ENCODE assay signal across 17 cellular contexts in the genomic region with DNA sequence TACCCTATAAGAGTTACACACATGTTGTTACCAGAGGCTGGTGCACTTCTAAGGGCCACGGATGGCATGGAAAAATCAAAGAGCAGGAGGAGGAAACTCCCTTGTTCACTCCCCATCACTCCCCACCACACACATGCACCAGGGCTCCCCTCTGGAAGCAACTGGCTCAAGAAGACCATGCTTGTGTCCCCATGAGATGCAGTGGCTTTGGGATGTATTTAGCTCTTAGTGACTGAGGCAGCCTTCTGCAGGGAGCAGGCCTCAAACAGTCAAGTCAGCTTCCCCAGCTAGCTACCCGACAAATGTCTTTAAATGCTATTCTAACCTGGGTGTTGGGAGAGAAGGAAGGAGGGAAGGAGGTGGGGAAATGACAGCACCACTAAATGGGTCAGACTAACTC. TPM values are rescaled to one million over a fixed set of nuclear protein-coding genes. Genes with fewer than 3 reads are reported as not detected.
DNase-seq lines count a peak whose midpoint lies in the region; ATAC-seq and TF ChIP-seq lines count a peak whose summit lies in the region.
"Had no signal": no experiment of that assay in that cellular context is flagged by ENCODE, and none has a peak within 500 bp of the region (broad histone marks: within the 10 kb centered on the region; RNA-seq: fewer than 3 reads in every experiment).

No MANE protein-coding gene starts in this region.

- no peaks in the 10 kb centered on the region for H3K27me3 Mint-ChIP-seq in brain
- H3K27me3 Mint-ChIP-seq in HFFc6 (ENCODE audit: insufficient read depth), result peaks cover 38% of the 10 kb centered on the region

- H3K4me3 Mint-ChIP-seq in brain (no peak overlapping the region), HFFc6 (no peak overlapping the region)
- H3K4me3 Mint-ChIP-seq: CD8-positive, alpha-beta memory T cell had no signal

- H3K27me3 ChIP-seq in muscle layer of colon (ENCODE audit: control insufficient read depth in 1 of 2, insufficient read depth in 2 of 2, low read length in 2 of 2) (no peaks in the 10 kb centered on the region), skeletal muscle tissue (ENCODE audit: control insufficient read depth in 3 of 3, insufficient read depth in 3 of 3, low read length in 3 of 3) (peaks cover 0 to 4% (median 0%) of the 10 kb centered on the region in 3 donors)
- H3K27me3 ChIP-seq: BLaER1 treated with 17β-estradiol and CSF1 and Interleukin-3, amounts not matched to agents 10 nM and 100 nM had no signal

- no peak overlapping the region for H3K4me3 ChIP-seq in muscle layer of colon (ENCODE audit: low read depth in 1 of 2, low read length in 2 of 2)
- no peak overlapping the region for H3K4me3 ChIP-seq in skeletal muscle tissue (ENCODE audit: low read length in 3 of 3)
- H3K4me3 ChIP-seq: BLaER1 treated with 17β-estradiol and CSF1 and Interleukin-3, amounts not matched to agents 10 nM and 100 nM; PC-9; SJCRH30 had no signal

- H3K36me3 ChIP-seq in muscle layer of colon (ENCODE audit: insufficient read depth, low read length), result no peaks in the 10 kb centered on the region
- peaks cover 0 to 4% (median 0%) of the 10 kb centered on the region in 3 donors for H3K36me3 ChIP-seq in skeletal muscle tissue (ENCODE audit: control insufficient read depth in 3 of 3, insufficient read depth in 3 of 3, low read length in 3 of 3)
- H3K36me3 ChIP-seq: SJCRH30 had no signal

- no peak for DNase-seq in HFFc6
- DNase-seq: CD8-positive, alpha-beta memory T cell; NCI-H1417 treated with DMSO at 0.1 percent for 48 hours; NCI-H187 treated with DMSO at 0.1 percent for 48 hours; NCI-H2227 treated with DMSO at 0.1 percent for 48 hours; NCI-H510A treated with DMSO at 0.1 percent for 48 hours; PC-9 had no signal

- TF ChIP-seq CTCF in brain (conservative IDR thresholded peaks at IDR 0.05) (no peak), HFFc6 (IDR thresholded peaks at IDR 0.05) (no peak)

- peaks cover 14% of the 10 kb centered on the region for H3K4me1 Mint-ChIP-seq in brain
- H3K4me1 Mint-ChIP-seq in HFFc6 (ENCODE audit: low read depth), result peaks cover 5% of the 10 kb centered on the region; the same call in 1 of the 2 replicates
- H3K4me1 Mint-ChIP-seq: CD8-positive, alpha-beta memory T cell had no signal

- no peak for ATAC-seq in GM18858 (IDR thresholded peaks at IDR 0.05; ENCODE audit: unreplicated experiment)
- no peak for ATAC-seq in HG02938 (IDR thresholded peaks at IDR 0.05; ENCODE audit: unreplicated experiment)

- H3K9me3 Mint-ChIP-seq in brain, result no peaks in the 10 kb centered on the region
- H3K9me3 Mint-ChIP-seq in HFFc6, result no peaks in the 10 kb centered on the region
- H3K9me3 Mint-ChIP-seq: CD8-positive, alpha-beta memory T cell had no signal

- H3K4me1 ChIP-seq in muscle layer of colon (ENCODE audit: insufficient read depth, low read length) (peaks cover 16% of the 10 kb centered on the region), skeletal muscle tissue (ENCODE audit: control insufficient read depth in 3 of 3, insufficient read depth in 3 of 3, low read length in 3 of 3) (peaks cover 14 to 15% (median 14%) of the 10 kb centered on the region in 3 donors)

- H3K27ac Mint-ChIP-seq in brain, result peak overlapping the region in 3 of 5 experiments; percentile 6 to 83 (median 73)
- H3K27ac Mint-ChIP-seq in HFFc6, result no peak overlapping the region
- H3K27ac Mint-ChIP-seq: CD8-positive, alpha-beta memory T cell had no signal

- peak overlapping the region; percentile 56 for H3K27ac ChIP-seq in cingulate gyrus (ENCODE audit: low read depth, low read length)
- H3K27ac ChIP-seq in muscle layer of colon (ENCODE audit: low read depth, low read length), result peak overlapping the region; percentile 30
- peak overlapping the region; percentile 59 for H3K27ac ChIP-seq in skeletal muscle tissue (ENCODE audit: low read depth, low read length)
- H3K27ac ChIP-seq: BLaER1 treated with 17β-estradiol and CSF1 and Interleukin-3, amounts not matched to agents 10 nM and 100 nM; HL-60; PC-9; RWPE1; SJCRH30 had no signal

- peaks cover 75% of the 10 kb centered on the region for H3K36me3 Mint-ChIP-seq in brain
- no peaks in the 10 kb centered on the region for H3K36me3 Mint-ChIP-seq in HFFc6 (ENCODE audit: low read depth)
- H3K36me3 Mint-ChIP-seq: CD8-positive, alpha-beta memory T cell had no signal

- H3K9me3 ChIP-seq in muscle layer of colon (ENCODE audit: low read length) (no peaks in the 10 kb centered on the region), skeletal muscle tissue (ENCODE audit: control insufficient read depth in 3 of 3, low read length in 3 of 3) (no peaks in the 10 kb centered on the region)
- H3K9me3 ChIP-seq: BLaER1 treated with 17β-estradiol and CSF1 and Interleukin-3, amounts not matched to agents 10 nM and 100 nM; SJCRH30 had no signal

- H3K9ac ChIP-seq in muscle layer of colon (ENCODE audit: low read length) (no peak overlapping the region), skeletal muscle tissue (ENCODE audit: low read depth in 1 of 3, low read length in 3 of 3) (no peak overlapping the region)
- H3K9ac ChIP-seq: BLaER1 treated with 17β-estradiol and CSF1 and Interleukin-3, amounts not matched to agents 10 nM and 100 nM had no signal

RNA-seq across cellular contexts. Expression of a gene that starts 32.9 kb away (rescaled TPM):
- polyA plus RNA-seq in brain (ENCODE audit: insufficient read depth, low read depth, low replicate concordance), result 3.4 TPM
- 15.7 TPM for total RNA-seq in skeletal muscle tissue
- 10 to 100 TPM; 25.0 to 34.0 (median 31.9) TPM for total RNA-seq in HFFc6 (2021; fragmentation: NEBNext Ultra II Directional; extraction: Animal tissue kit (Norgen Biotek cat#: 25700))
